1 cellular context compared by ENCODE assay signal in genomic region chr18:58140366-58141325, GRCh38.
TF ChIP-seq lines count a peak whose summit lies in the region.

No MANE protein-coding gene starts in this region.

TF ChIP-seq in WTC11, 78 proteins besides CTCF, POLR2A, EP300 and RAD21 (continued from another document):
- TF ChIP-seq ZNF425 (CRISPR knock-in tag; conservative IDR thresholded peaks at IDR 0.05) (no peak), MAX (CRISPR knock-in tag; IDR thresholded peaks at IDR 0.05) (no peak), NR2C2 (CRISPR knock-in tag; IDR thresholded peaks at IDR 0.05) (no peak), PREB (CRISPR knock-in tag; IDR thresholded peaks at IDR 0.05; ENCODE audit: borderline replicate concordance) (no peak), E2F4 (CRISPR knock-in tag; IDR thresholded peaks at IDR 0.05; ENCODE audit: borderline replicate concordance, low read depth) (no peak), ZNF263 (CRISPR knock-in tag; IDR thresholded peaks at IDR 0.05; ENCODE audit: low read depth) (no peak), ZMAT4 (CRISPR knock-in tag; IDR thresholded peaks at IDR 0.05) (no peak), RELA (CRISPR knock-in tag; IDR thresholded peaks at IDR 0.05; ENCODE audit: borderline replicate concordance) (no peak)
